ENCODE assay signal across 20 cellular contexts in the genomic region with DNA sequence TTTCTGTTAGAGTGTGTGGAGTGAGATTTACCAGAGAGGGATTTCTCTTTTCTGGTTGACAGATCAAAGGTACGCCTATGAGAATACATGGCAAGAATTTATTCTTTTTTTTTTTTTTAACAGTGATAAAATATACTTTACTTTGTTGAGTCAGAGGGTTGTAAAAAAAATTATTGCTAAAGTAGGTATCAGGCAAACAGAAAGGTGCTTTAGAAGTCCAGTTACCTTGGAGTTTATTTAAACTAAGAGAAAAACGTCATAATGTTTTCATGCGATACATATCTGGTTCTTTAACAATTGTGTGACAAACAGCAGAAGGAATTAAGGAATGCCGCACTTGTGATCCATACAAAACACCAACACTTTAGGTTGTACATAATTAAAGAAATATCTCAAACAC.
DNase-seq lines count a peak whose midpoint lies in the region; ATAC-seq, FAIRE-seq and TF ChIP-seq lines count a peak whose summit lies in the region.
"Had no signal": no experiment of that assay in that cellular context is flagged by ENCODE, and none has a peak within 500 bp of the region (broad histone marks: within the 10 kb centered on the region; RNA-seq: fewer than 3 reads in every experiment).

No MANE protein-coding gene starts in this region.

- no TSS peak for BruUV-seq in mammary epithelial cell (replicated peaks; lab: Mats Ljungman, UMichigan)

- no peak overlapping the region for H2AFZ ChIP-seq in mammary epithelial cell (ENCODE audit: low read depth, low read length)
- H2AFZ ChIP-seq: PC-9 had no signal

- TF ChIP-seq CTCF in breast epithelium (IDR thresholded peaks at IDR 0.05): no peak
- TF ChIP-seq CTCF in mammary epithelial cell (conservative IDR thresholded peaks at IDR 0.05 in 1 of 2, IDR thresholded peaks at IDR 0.05 in 1 of 2; ENCODE audit: extremely low read depth in 1 of 2, insufficient read depth in 1 of 2, low read depth in 1 of 2, low read length in 2 of 2): no peak
- no peak for TF ChIP-seq CTCF in lung (IDR thresholded peaks at IDR 0.05; ENCODE audit: control extremely low read depth, extremely low read depth)

- no peaks in the 10 kb centered on the region for H3K4me1 ChIP-seq in breast epithelium
- H3K4me1 ChIP-seq in mammary epithelial cell (ENCODE audit: insufficient read depth, low read length): peaks cover 22% of the 10 kb centered on the region
- H3K4me1 ChIP-seq in lung (ENCODE audit: control insufficient read depth in 2 of 2, insufficient read depth in 2 of 2, low read length in 2 of 2): peaks cover 0 to 10% of the 10 kb centered on the region in 2 donors

- dilution Hi-C loops in mammary epithelial cell (cut with HindIII; ENCODE audit: low sequenced_read_pairs): no loop called here

- DNase-seq in breast epithelium (ENCODE audit: low spot score in 2 of 2) (no peak), mammary epithelial cell (no peak), lung (ENCODE audit: low spot score) (no peak), MG63 (no peak), glomerular visceral epithelial cell (ENCODE audit: extremely low spot score) (no peak), A172 (ENCODE audit: low spot score) (no peak)
- DNase-seq: 8988T; CD8-positive, alpha-beta T cell; GOT3; NCI-H187 treated with DMSO at 0.1 percent for 48 hours; NCI-H345; NCI-H524 treated with DMSO at 0.1 percent for 48 hours; PC-9; SIG-M5 had no signal

- in situ Hi-C loops in mammary epithelial cell (cut with MboI; ENCODE audit: low sequenced_read_pairs in 2 of 2): no loop called here

- peak; percentile 50 for ATAC-seq in lung (ENCODE audit: insufficient read depth, low FRiP score)
- ATAC-seq in HG03460 (IDR thresholded peaks at IDR 0.05; ENCODE audit: unreplicated experiment): no peak
- ATAC-seq: CD8-positive, alpha-beta T cell had no signal

- H3K79me2 ChIP-seq in mammary epithelial cell (ENCODE audit: insufficient read depth, low read length): no peaks in the 10 kb centered on the region

- H3K4me3 ChIP-seq in breast epithelium (no peak overlapping the region), mammary epithelial cell (replicated peaks in 1 of 3; ENCODE audit: insufficient read depth in 1 of 3, low read depth in 2 of 3, low read length in 3 of 3) (no peak overlapping the region), lung (no peak overlapping the region), MG63 (no peak overlapping the region)
- H3K4me3 ChIP-seq: BLaER1, PC-9 had no signal

- 86% methylated on average over 4 of the region's 4 CpGs for WGBS in mammary epithelial cell (ENCODE audit: low coverage, missing lambda C conversion rate)
- WGBS in lung, 2 donors: 72 to 87% methylated on average over 4 of the region's 4 CpGs

- intact Hi-C loops in breast epithelium (cut with DNase I; ENCODE audit: low total_unique reads) (no loop called here), mammary epithelial cell (cut with micrococcal nuclease) (no loop called here)

- H3K27me3 ChIP-seq in breast epithelium: no peaks in the 10 kb centered on the region
- H3K27me3 ChIP-seq in mammary epithelial cell (ENCODE audit: insufficient read depth, low read length): no peaks in the 10 kb centered on the region
- no peaks in the 10 kb centered on the region for H3K27me3 ChIP-seq in lung (ENCODE audit: control insufficient read depth, insufficient read depth)
- H3K27me3 ChIP-seq in MG63: no peaks in the 10 kb centered on the region
- H3K27me3 ChIP-seq: BLaER1 had no signal

- H3K9ac ChIP-seq in mammary epithelial cell (ENCODE audit: insufficient read depth, low read length): no peak overlapping the region
- H3K9ac ChIP-seq: BLaER1 had no signal

- H3K4me2 ChIP-seq in mammary epithelial cell (ENCODE audit: insufficient read depth, low read depth, low read length): no peak overlapping the region
- H3K4me2 ChIP-seq: BLaER1, PC-9 had no signal

- no peaks in the 10 kb centered on the region for H3K36me3 ChIP-seq in breast epithelium
- no peaks in the 10 kb centered on the region for H3K36me3 ChIP-seq in mammary epithelial cell (ENCODE audit: insufficient read depth, low read length)
- no peaks in the 10 kb centered on the region for H3K36me3 ChIP-seq in lung (ENCODE audit: control insufficient read depth in 2 of 2, insufficient read depth in 2 of 2, low read length in 2 of 2)
- no peaks in the 10 kb centered on the region for H3K36me3 ChIP-seq in MG63
- H3K36me3 ChIP-seq: BLaER1 had no signal

- H3K9me3 ChIP-seq in breast epithelium (no peaks in the 10 kb centered on the region), mammary epithelial cell (replicated peaks; ENCODE audit: insufficient read depth, low read length) (no peaks in the 10 kb centered on the region), lung (ENCODE audit: control insufficient read depth in 2 of 2, insufficient read depth in 1 of 2, low read length in 1 of 2) (no peaks in the 10 kb centered on the region), MG63 (no peaks in the 10 kb centered on the region)
- H3K9me3 ChIP-seq: BLaER1 had no signal

- CTCF ChIA-PET in mammary epithelial cell (lab: Charles Lee; ENCODE audit: low non-redundant PET): no interaction called here

- peak; percentile 69 for FAIRE-seq in islet of Langerhans (lab: Jason Lieb, UNC)
- FAIRE-seq: D721Med, GM12892 had no signal

- H4K20me1 ChIP-seq in mammary epithelial cell (ENCODE audit: insufficient read depth, low read length): no peaks in the 10 kb centered on the region
- H4K20me1 ChIP-seq: BLaER1 had no signal

- H3K27ac ChIP-seq in breast epithelium (peak overlapping the region; percentile 17 to 89), mammary epithelial cell (ENCODE audit: insufficient read depth, low read depth, low read length) (no peak overlapping the region), lung (ENCODE audit: low read depth in 1 of 2, low read length in 1 of 2) (no peak overlapping the region)
- H3K27ac ChIP-seq: BLaER1, PC-9, RWPE1 had no signal

- TF ChIP-seq POLR2A in breast epithelium (IDR thresholded peaks at IDR 0.05): no peak

Comparison
In these comparisons a context has a peak if more than half of its experiments do, and no peak if none do; other contexts are left out.
1. H3K27ac ChIP-seq: peak in breast epithelium (2 of 2); none in mammary epithelial cell (single experiment) and lung (0 of 2).